1 cellular context compared by ENCODE assay signal in the genomic region with DNA sequence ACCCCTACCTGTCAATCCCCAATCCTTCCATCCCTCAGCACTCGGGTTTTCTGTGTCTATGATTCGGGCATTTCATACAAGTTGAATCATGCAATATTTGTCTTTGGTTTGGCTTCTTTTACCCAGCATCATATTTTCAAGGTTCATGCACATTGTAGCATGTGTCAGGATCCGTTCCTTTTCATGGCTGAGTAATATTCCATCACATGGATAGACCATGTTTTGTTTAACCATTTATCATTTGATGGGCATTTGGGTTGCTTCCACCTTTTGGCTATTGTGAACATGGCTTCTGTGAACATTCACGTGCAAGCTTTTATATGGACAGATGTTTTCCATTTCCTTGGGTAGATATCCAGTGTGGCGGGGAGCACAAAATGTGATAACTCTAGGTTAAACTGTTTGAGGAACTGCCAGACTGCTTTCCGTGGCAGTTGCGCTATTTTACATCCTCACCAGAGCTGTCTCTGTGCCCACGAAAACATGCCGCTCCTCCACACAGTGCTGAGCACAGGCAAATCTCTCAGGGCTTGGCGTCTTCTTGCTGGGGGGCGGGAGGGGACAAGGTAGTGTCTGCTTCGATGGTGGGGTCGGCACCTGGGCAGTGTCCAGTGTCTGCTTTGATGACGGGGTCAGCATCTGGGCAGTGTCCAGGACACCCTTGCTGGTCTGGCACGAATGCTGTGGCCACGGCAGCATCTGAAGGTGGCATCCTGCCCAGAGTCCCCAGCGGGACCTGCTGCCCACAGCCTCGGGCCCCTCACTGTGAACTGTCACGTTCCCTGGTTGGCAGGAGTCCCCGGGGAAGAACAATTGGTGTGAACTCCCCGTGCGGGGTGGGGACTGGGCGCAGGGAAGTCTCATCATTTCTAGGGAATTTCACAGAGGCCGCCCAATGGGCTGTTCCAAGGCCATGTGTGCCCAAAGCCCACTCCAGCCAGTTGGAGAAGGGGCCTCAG.
TF ChIP-seq lines count a peak whose summit lies in the region.

No MANE protein-coding gene starts in this region.

TF ChIP-seq in IMR-90, 13 proteins besides CTCF, POLR2A, EP300 and RAD21:
- TF ChIP-seq MAZ (IDR thresholded peaks at IDR 0.05; ENCODE audit: borderline replicate concordance, low read depth, low read length) (no peak), SMC3 (IDR thresholded peaks at IDR 0.05; ENCODE audit: low read depth, low read length) (no peak), FOS (IDR thresholded peaks at IDR 0.05; ENCODE audit: low read depth, low read length) (no peak), RCOR1 (IDR thresholded peaks at IDR 0.05; ENCODE audit: insufficient replicate concordance, low read length) (no peak), BHLHE40 (IDR thresholded peaks at IDR 0.05; ENCODE audit: low read depth, low read length) (no peak), NFE2L2 (IDR thresholded peaks at IDR 0.05; ENCODE audit: low read depth, low read length) (no peak), MAFK (IDR thresholded peaks at IDR 0.05; ENCODE audit: low read depth, low read length) (no peak), CEBPB (IDR thresholded peaks at IDR 0.05; ENCODE audit: low read depth, low read length) (no peak), RFX5 (IDR thresholded peaks at IDR 0.05; ENCODE audit: low read depth, low read length) (no peak), CHD1 (IDR thresholded peaks at IDR 0.05; ENCODE audit: low read depth, low read length) (no peak), MXI1 (IDR thresholded peaks at IDR 0.05; ENCODE audit: borderline replicate concordance, low read depth, low read length) (no peak)
- TF ChIP-seq, protein P1, sequence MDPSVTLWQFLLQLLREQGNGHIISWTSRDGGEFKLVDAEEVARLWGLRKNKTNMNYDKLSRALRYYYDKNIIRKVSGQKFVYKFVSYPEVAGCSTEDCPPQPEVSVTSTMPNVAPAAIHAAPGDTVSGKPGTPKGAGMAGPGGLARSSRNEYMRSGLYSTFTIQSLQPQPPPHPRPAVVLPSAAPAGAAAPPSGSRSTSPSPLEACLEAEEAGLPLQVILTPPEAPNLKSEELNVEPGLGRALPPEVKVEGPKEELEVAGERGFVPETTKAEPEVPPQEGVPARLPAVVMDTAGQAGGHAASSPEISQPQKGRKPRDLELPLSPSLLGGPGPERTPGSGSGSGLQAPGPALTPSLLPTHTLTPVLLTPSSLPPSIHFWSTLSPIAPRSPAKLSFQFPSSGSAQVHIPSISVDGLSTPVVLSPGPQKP (IDR thresholded peaks at IDR 0.05; ENCODE audit: borderline replicate concordance, low read depth, low read length) = no peak
- TF ChIP-seq, protein P2, sequence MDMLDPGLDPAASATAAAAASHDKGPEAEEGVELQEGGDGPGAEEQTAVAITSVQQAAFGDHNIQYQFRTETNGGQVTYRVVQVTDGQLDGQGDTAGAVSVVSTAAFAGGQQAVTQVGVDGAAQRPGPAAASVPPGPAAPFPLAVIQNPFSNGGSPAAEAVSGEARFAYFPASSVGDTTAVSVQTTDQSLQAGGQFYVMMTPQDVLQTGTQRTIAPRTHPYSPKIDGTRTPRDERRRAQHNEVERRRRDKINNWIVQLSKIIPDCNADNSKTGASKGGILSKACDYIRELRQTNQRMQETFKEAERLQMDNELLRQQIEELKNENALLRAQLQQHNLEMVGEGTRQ (IDR thresholded peaks at IDR 0.05; ENCODE audit: low read depth, low read length) = no peak
